8 cellular contexts compared by ENCODE assay signal in genomic region chr17:7314719-7315569, GRCh38. TPM values are rescaled to one million over a fixed set of nuclear protein-coding genes. Genes with fewer than 3 reads are reported as not detected.
DNase-seq lines count a peak whose midpoint lies in the region; ATAC-seq and TF ChIP-seq lines count a peak whose summit lies in the region.

A gene with protein sequence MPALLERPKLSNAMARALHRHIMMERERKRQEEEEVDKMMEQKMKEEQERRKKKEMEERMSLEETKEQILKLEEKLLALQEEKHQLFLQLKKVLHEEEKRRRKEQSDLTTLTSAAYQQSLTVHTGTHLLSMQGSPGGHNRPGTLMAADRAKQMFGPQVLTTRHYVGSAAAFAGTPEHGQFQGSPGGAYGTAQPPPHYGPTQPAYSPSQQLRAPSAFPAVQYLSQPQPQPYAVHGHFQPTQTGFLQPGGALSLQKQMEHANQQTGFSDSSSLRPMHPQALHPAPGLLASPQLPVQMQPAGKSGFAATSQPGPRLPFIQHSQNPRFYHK (minus strand): TSS chr17:7315360. CDS start chr17:7315052, 308 bp downstream.

- H3K27me3 ChIP-seq in osteoblast (ENCODE audit: insufficient read depth, low read length), result no peaks in the 10 kb centered on the region

- peaks cover 45% of the 10 kb centered on the region for H4K20me1 ChIP-seq in osteoblast (ENCODE audit: insufficient read depth, low read length)

- H3K4me2 ChIP-seq in osteoblast (ENCODE audit: insufficient read depth, low read length), result peak within 1 kb of the TSS; percentile 97

- no peaks in the 10 kb centered on the region for H3K9me3 ChIP-seq in osteoblast (ENCODE audit: low read depth, low read length)

- POLR2A ChIA-PET in activated naive CD8-positive, alpha-beta T cell treated with anti-CD3 and anti-CD28 coated beads, Interleukin-2, amount 10 ng/mL, durations not matched to agents 7 days and 5 days (lab: Charles Lee), result interaction anchor here (0.5 to 5.1 kb wide), 14 partner anchors 10 to 232 kb away, joined by 3 to 51 read pairs (median 6); partner anchors contain the start of genes ACAP1, NEURL4, POLR2A and SLC2A4

- peaks cover 45% of the 10 kb centered on the region for H3K79me2 ChIP-seq in osteoblast (ENCODE audit: insufficient read depth, low read length)

- no peak for TF ChIP-seq CTCF in glutamatergic neuron (IDR thresholded peaks at IDR 0.05; ENCODE audit: partially characterized antibody, unreplicated experiment)
- TF ChIP-seq CTCF in osteoblast (IDR thresholded peaks at IDR 0.05; ENCODE audit: extremely low read depth, low read depth, low read length), result no peak

- peak within 1 kb of the TSS; percentile 93 for H3K4me3 Mint-ChIP-seq in activated naive CD8-positive, alpha-beta T cell treated with anti-CD3 and anti-CD28 coated beads, Interleukin-2, amount 10 ng/mL, durations not matched to agents 7 days and 5 days
- peak within 1 kb of the TSS; percentile 89 for H3K4me3 Mint-ChIP-seq in glutamatergic neuron (ENCODE audit: unreplicated experiment)

- H3K27me3 Mint-ChIP-seq in activated naive CD8-positive, alpha-beta T cell treated with anti-CD3 and anti-CD28 coated beads, Interleukin-2, amount 10 ng/mL, durations not matched to agents 7 days and 5 days, result no peaks in the 10 kb centered on the region
- peaks cover 9% of the 10 kb centered on the region for H3K27me3 Mint-ChIP-seq in glutamatergic neuron (ENCODE audit: unreplicated experiment)

- H3K27ac Mint-ChIP-seq in activated naive CD8-positive, alpha-beta T cell treated with anti-CD3 and anti-CD28 coated beads, Interleukin-2, amount 10 ng/mL, durations not matched to agents 7 days and 5 days, result peak within 1 kb of the TSS; percentile 95
- H3K27ac Mint-ChIP-seq in glutamatergic neuron (ENCODE audit: unreplicated experiment), result peak within 1 kb of the TSS; percentile 72

- peak; percentile 86 for ATAC-seq in activated naive CD8-positive, alpha-beta T cell treated with anti-CD3 and anti-CD28 coated beads, Interleukin-2, amount 10 ng/mL, durations not matched to agents 7 days and 5 days (ENCODE audit: low read depth)

- no peaks in the 10 kb centered on the region for H3K9me3 Mint-ChIP-seq in activated naive CD8-positive, alpha-beta T cell treated with anti-CD3 and anti-CD28 coated beads, Interleukin-2, amount 10 ng/mL, durations not matched to agents 7 days and 5 days
- H3K9me3 Mint-ChIP-seq in glutamatergic neuron (ENCODE audit: unreplicated experiment), result peaks cover 16% of the 10 kb centered on the region

- DNase-seq in GM03348 (ENCODE audit: low spot score) (peak; percentile 90), HCEC 1CT (peak; percentile 67), MV-4-11 (lab: John Stamatoyannopoulos, UW) (peak; percentile 78), SW480 (ENCODE audit: low spot score) (peak; percentile 88), glutamatergic neuron (peak; percentile 94), osteoblast (ENCODE audit: insufficient read length, low spot score, missing footprints) (peak; percentile 99)
- peak; percentile 97 for DNase-seq in activated naive CD8-positive, alpha-beta T cell treated with anti-CD3 and anti-CD28 coated beads, Interleukin-2, amount 10 ng/mL, durations not matched to agents 7 days and 5 days

- H3K36me3 Mint-ChIP-seq in activated naive CD8-positive, alpha-beta T cell treated with anti-CD3 and anti-CD28 coated beads, Interleukin-2, amount 10 ng/mL, durations not matched to agents 7 days and 5 days, result peaks cover 25% of the 10 kb centered on the region
- H3K36me3 Mint-ChIP-seq in glutamatergic neuron (ENCODE audit: unreplicated experiment), result peaks cover 10% of the 10 kb centered on the region

- H3K4me1 Mint-ChIP-seq in activated naive CD8-positive, alpha-beta T cell treated with anti-CD3 and anti-CD28 coated beads, Interleukin-2, amount 10 ng/mL, durations not matched to agents 7 days and 5 days, result peaks cover 31% of the 10 kb centered on the region
- H3K4me1 Mint-ChIP-seq in glutamatergic neuron (ENCODE audit: low read depth, unreplicated experiment), result peaks cover 16% of the 10 kb centered on the region

- H3K27ac ChIP-seq in osteoblast (ENCODE audit: low read depth, low read length) (peak within 1 kb of the TSS; percentile 70), temporal lobe (ENCODE audit: low read depth, low read length) (peak within 1 kb of the TSS; percentile 93)

- H3K36me3 ChIP-seq in osteoblast (ENCODE audit: insufficient read depth, low read length), result peaks cover 64% of the 10 kb centered on the region

- H3K4me1 ChIP-seq in osteoblast (ENCODE audit: insufficient read depth, low read length), result peaks cover 31% of the 10 kb centered on the region

- H2AFZ ChIP-seq in osteoblast (ENCODE audit: low read length), result peak within 1 kb of the TSS; percentile 61

- H3K4me3 ChIP-seq in osteoblast (ENCODE audit: insufficient read depth, low read length), result peak within 1 kb of the TSS; percentile 91

RNA-seq across cellular contexts. Expression of the gene that starts here (rescaled TPM):
- 10 to 100 TPM; 97.1 to 98.5 TPM for total RNA-seq in activated naive CD8-positive, alpha-beta T cell treated with anti-CD3 and anti-CD28 coated beads, Interleukin-2, amount 10 ng/mL, durations not matched to agents 7 days and 5 days
- total RNA-seq in glutamatergic neuron (ENCODE audit: unreplicated experiment) (98.3 TPM), osteoblast (46.9 and 48.1 TPM in 2 replicates), temporal lobe (25.3 TPM)

Comparison
In these comparisons a context has a peak if more than half of its experiments do, and no peak if none do; other contexts are left out.
1. Peak in every context shown above with its lines: DNase-seq, ATAC-seq, H3K4me3 ChIP-seq and H3K27ac ChIP-seq.